Comparison of ENCODE assay signal across 20 cellular contexts in the genomic region with DNA sequence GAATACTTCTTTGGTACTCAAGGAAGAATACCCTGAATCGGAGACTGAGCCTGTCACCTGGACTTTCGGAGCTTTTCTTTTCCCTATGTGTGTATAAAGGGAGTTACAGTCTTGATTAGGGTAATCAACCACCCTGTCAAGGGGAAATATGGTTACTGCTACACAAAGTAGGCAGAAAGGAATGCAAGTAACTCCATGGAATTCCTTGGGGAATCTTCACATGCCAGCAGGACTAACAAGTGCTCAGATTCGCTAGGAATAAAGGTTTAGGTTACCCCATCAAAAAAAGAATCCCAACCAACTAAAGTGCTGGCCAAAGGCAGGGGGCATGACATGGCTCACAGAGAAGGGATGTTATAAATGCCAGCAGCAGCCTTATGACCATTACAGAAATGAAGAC. TPM values are rescaled to one million over a fixed set of nuclear protein-coding genes. Genes with fewer than 3 reads are reported as not detected.
A peak's percentile ranks its signal among the peaks of the same experiment; 100 is the strongest.
DNase-seq lines count a peak whose midpoint lies in the region; ATAC-seq, FAIRE-seq and TF ChIP-seq lines count a peak whose summit lies in the region.
"Had no signal": no experiment of that assay in that cellular context is flagged by ENCODE, and none has a peak within 500 bp of the region (broad histone marks: within the 10 kb centered on the region; RNA-seq: fewer than 3 reads in every experiment).

No MANE protein-coding gene starts in this region.

- peaks cover 12 to 33% of the 10 kb centered on the region in 2 donors for H3K4me1 Mint-ChIP-seq in natural killer cell treated with Interleukin-12 subunit alpha and Interleukin-12 subunit beta and Interleukin-15 and Interleukin-18, amount 100 ng/mL, for 72 hours (ENCODE audit: low read depth in 2 of 2)
- peaks cover 3% of the 10 kb centered on the region for H3K4me1 Mint-ChIP-seq in activated CD8-positive, alpha-beta memory T cell treated with anti-CD3 and anti-CD28 coated beads, Interleukin-2, amount 10 ng/mL, durations not matched to agents 7 days and 5 days

- H3K4me3 ChIP-seq in AG10803 (ENCODE audit: low read length) (no peak overlapping the region), left lung (no peak overlapping the region)
- H3K4me3 ChIP-seq: MG63 had no signal

- CTCF ChIA-PET in activated CD8-positive, alpha-beta memory T cell treated with anti-CD3 and anti-CD28 coated beads, Interleukin-2, amount 10 ng/mL, durations not matched to agents 7 days and 5 days (lab: Charles Lee), result interaction anchor here (1.5 to 10.5 kb wide), 2 partner anchors 14 to 20 kb away, joined by 3 to 122 read pairs; a partner anchor contains a TSS

- H3K4me1 ChIP-seq in left lung, result no peaks in the 10 kb centered on the region
- H3K4me1 ChIP-seq: BE2C had no signal

- H3K27ac ChIP-seq in epithelial cell of prostate (peak overlapping the region; percentile 12), left lung (no peak overlapping the region)
- H3K27ac ChIP-seq: KMS-11 had no signal

- peak overlapping the region; percentile 14 to 42 for H3K27ac Mint-ChIP-seq in natural killer cell treated with Interleukin-12 subunit alpha and Interleukin-12 subunit beta and Interleukin-15 and Interleukin-18, amount 100 ng/mL, for 72 hours
- no peak overlapping the region for H3K27ac Mint-ChIP-seq in activated CD8-positive, alpha-beta memory T cell treated with anti-CD3 and anti-CD28 coated beads, Interleukin-2, amount 10 ng/mL, durations not matched to agents 7 days and 5 days

- no peak overlapping the region for H3K4me3 Mint-ChIP-seq in natural killer cell treated with Interleukin-12 subunit alpha and Interleukin-12 subunit beta and Interleukin-15 and Interleukin-18, amount 100 ng/mL, for 72 hours
- H3K4me3 Mint-ChIP-seq in activated CD8-positive, alpha-beta memory T cell treated with anti-CD3 and anti-CD28 coated beads, Interleukin-2, amount 10 ng/mL, durations not matched to agents 7 days and 5 days, result no peak overlapping the region
- H3K4me3 Mint-ChIP-seq: CD4-positive, alpha-beta memory T cell had no signal

- ATAC-seq in natural killer cell treated with Interleukin-12 subunit alpha and Interleukin-12 subunit beta and Interleukin-15 and Interleukin-18, amount 100 ng/mL, for 72 hours, result no peak
- no peak for ATAC-seq in left lung
- no peak for ATAC-seq in activated CD8-positive, alpha-beta memory T cell treated with anti-CD3 and anti-CD28 coated beads, Interleukin-2, amount 10 ng/mL, durations not matched to agents 7 days and 5 days

- peaks cover 0 to 25% of the 10 kb centered on the region in 2 donors for H3K36me3 ChIP-seq in left lung
- H3K36me3 ChIP-seq: BE2C had no signal

- TF ChIP-seq CTCF in AG10803 (conservative IDR thresholded peaks at IDR 0.05; ENCODE audit: low read length), result no peak
- no peak for TF ChIP-seq CTCF in left lung (IDR thresholded peaks at IDR 0.05)

- no peaks in the 10 kb centered on the region for H3K27me3 ChIP-seq in left lung
- H3K27me3 ChIP-seq: BE2C, MG63 had no signal

- peaks cover 6% of the 10 kb centered on the region for H3K36me3 Mint-ChIP-seq in natural killer cell treated with Interleukin-12 subunit alpha and Interleukin-12 subunit beta and Interleukin-15 and Interleukin-18, amount 100 ng/mL, for 72 hours
- peaks cover 19% of the 10 kb centered on the region for H3K36me3 Mint-ChIP-seq in activated CD8-positive, alpha-beta memory T cell treated with anti-CD3 and anti-CD28 coated beads, Interleukin-2, amount 10 ng/mL, durations not matched to agents 7 days and 5 days

- no peaks in the 10 kb centered on the region for H3K9me3 Mint-ChIP-seq in natural killer cell treated with Interleukin-12 subunit alpha and Interleukin-12 subunit beta and Interleukin-15 and Interleukin-18, amount 100 ng/mL, for 72 hours
- no peaks in the 10 kb centered on the region for H3K9me3 Mint-ChIP-seq in activated CD8-positive, alpha-beta memory T cell treated with anti-CD3 and anti-CD28 coated beads, Interleukin-2, amount 10 ng/mL, durations not matched to agents 7 days and 5 days (ENCODE audit: low read depth)
- H3K9me3 Mint-ChIP-seq: CD4-positive, alpha-beta memory T cell had no signal

- DNase-seq in AG10803 (ENCODE audit: low read depth) (peak; percentile 74), HTR-8/SVneo (ENCODE audit: insufficient read length, low spot score) (no peak), epithelial cell of prostate (ENCODE audit: low read depth, low spot score) (no peak), left lung (no peak), hypothalamus (lab: John Stamatoyannopoulos, UW) (no peak)
- DNase-seq in natural killer cell treated with Interleukin-12 subunit alpha and Interleukin-12 subunit beta and Interleukin-15 and Interleukin-18, amount 100 ng/mL, for 72 hours (ENCODE audit: low spot score), result no peak
- DNase-seq in activated CD8-positive, alpha-beta memory T cell treated with anti-CD3 and anti-CD28 coated beads, Interleukin-2, amount 10 ng/mL, durations not matched to agents 7 days and 5 days, result no peak
- DNase-seq: BE2C; CD4-positive, alpha-beta memory T cell; DMS79 treated with DMSO at 0.1 percent for 48 hours; GF-D8; GOT3; MG63; NCI-H1092 treated with DMSO at 0.1 percent for 48 hours; NCI-H1694; NCI-H2107; NCI-H748 treated with DMSO at 0.1 percent for 48 hours had no signal

- intact Hi-C loops in left lung (cut with DNase I), result loop anchor here in 1 of 2 donors (10.0 kb wide), 1 partner anchor 46 kb away; no protein-coding TSS in a partner anchor

- peak; percentile 26 for FAIRE-seq in HTR-8/SVneo (lab: Jason Lieb, UNC)
- FAIRE-seq: D721Med had no signal

- no peaks in the 10 kb centered on the region for H3K9me3 ChIP-seq in left lung
- H3K9me3 ChIP-seq: BE2C, MG63 had no signal

- H3K27me3 Mint-ChIP-seq in natural killer cell treated with Interleukin-12 subunit alpha and Interleukin-12 subunit beta and Interleukin-15 and Interleukin-18, amount 100 ng/mL, for 72 hours, result no peaks in the 10 kb centered on the region
- H3K27me3 Mint-ChIP-seq in activated CD8-positive, alpha-beta memory T cell treated with anti-CD3 and anti-CD28 coated beads, Interleukin-2, amount 10 ng/mL, durations not matched to agents 7 days and 5 days, result no peaks in the 10 kb centered on the region
- H3K27me3 Mint-ChIP-seq: CD4-positive, alpha-beta memory T cell had no signal

RNA-seq across cellular contexts. Expression of a gene that starts 10.4 kb away (rescaled TPM):
- total RNA-seq in natural killer cell treated with Interleukin-12 subunit alpha and Interleukin-12 subunit beta and Interleukin-15 and Interleukin-18, amount 100 ng/mL, for 72 hours, result under 1 TPM; 0.24 to 0.33 TPM
- total RNA-seq in left lung, result under 1 TPM; 0.97 to 0.99 TPM
- total RNA-seq in activated CD8-positive, alpha-beta memory T cell treated with anti-CD3 and anti-CD28 coated beads, Interleukin-2, amount 10 ng/mL, durations not matched to agents 7 days and 5 days, result under 1 TPM; 0.18 to 0.49 TPM
- total RNA-seq: A673 had no signal

RNA-seq across cellular contexts. Expression of a gene that starts 24.5 kb away (rescaled TPM):
- not detected for total RNA-seq in natural killer cell treated with Interleukin-12 subunit alpha and Interleukin-12 subunit beta and Interleukin-15 and Interleukin-18, amount 100 ng/mL, for 72 hours
- total RNA-seq in left lung, result under 1 TPM; 0.32 to 0.37 TPM
- not detected for total RNA-seq in activated CD8-positive, alpha-beta memory T cell treated with anti-CD3 and anti-CD28 coated beads, Interleukin-2, amount 10 ng/mL, durations not matched to agents 7 days and 5 days
- total RNA-seq: A673; CD4-positive, alpha-beta memory T cell had no signal

RNA-seq across cellular contexts. Expression of a gene that starts 33.8 kb away (rescaled TPM):
- not detected for total RNA-seq in natural killer cell treated with Interleukin-12 subunit alpha and Interleukin-12 subunit beta and Interleukin-15 and Interleukin-18, amount 100 ng/mL, for 72 hours
- total RNA-seq in left lung, result under 1 TPM; 0.44 to 0.73 TPM
- total RNA-seq in activated CD8-positive, alpha-beta memory T cell treated with anti-CD3 and anti-CD28 coated beads, Interleukin-2, amount 10 ng/mL, durations not matched to agents 7 days and 5 days, result not detected
- total RNA-seq: A673; CD4-positive, alpha-beta memory T cell had no signal
